ENCODE assay signal across 26 cellular contexts in the genomic region with DNA sequence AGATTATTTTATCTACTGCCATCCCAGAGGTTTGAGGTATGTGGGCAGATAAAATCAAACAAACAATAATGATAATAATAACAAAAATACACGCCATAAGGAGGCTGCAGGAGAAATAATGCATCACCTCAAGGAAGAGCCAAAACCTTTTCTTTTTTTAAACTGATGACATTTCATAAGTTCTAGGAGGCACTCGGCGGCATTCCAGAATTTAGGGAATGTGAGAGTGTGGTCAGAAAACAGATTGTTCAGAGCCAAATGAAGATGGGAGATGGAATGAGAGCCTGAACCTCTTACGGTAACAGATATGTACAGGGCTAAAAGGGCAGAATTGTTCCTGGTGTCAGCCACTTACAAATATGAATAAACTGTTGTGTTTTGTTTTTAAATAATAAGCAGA.
DNase-seq lines count a peak whose midpoint lies in the region; ATAC-seq, FAIRE-seq and TF ChIP-seq lines count a peak whose summit lies in the region.
"Had no signal": no experiment of that assay in that cellular context is flagged by ENCODE, and none has a peak within 500 bp of the region (broad histone marks: within the 10 kb centered on the region; RNA-seq: fewer than 3 reads in every experiment).

No MANE protein-coding gene starts in this region.

- DNase-seq in H4 (ENCODE audit: low spot score), result peak; percentile 48
- DNase-seq in astrocyte of the hippocampus (ENCODE audit: low read depth, low spot score), result peak; percentile 62
- DNase-seq in islet precursor cell, result peak; percentile 63
- DNase-seq in smooth muscle cell (lab: John Stamatoyannopoulos, UW; ENCODE audit: unreplicated experiment), result no peak
- no peak for DNase-seq in GM19239 (ENCODE audit: insufficient read length, low spot score)
- no peak for DNase-seq in NCI-H345 treated with DMSO at 0.1 percent for 48 hours (lab: John Stamatoyannopoulos, UW; ENCODE audit: unreplicated experiment)
- DNase-seq: activated CD4-positive, alpha-beta T cell treated with anti-CD3 and anti-CD28 coated beads, Interleukin-2, amount 50 U/mL, for 48 hours; activated CD4-positive, CD25-positive, alpha-beta regulatory T cell; activated CD8-positive, alpha-beta memory T cell treated with anti-CD3 and anti-CD28 coated beads, Interleukin-2, amount 50 U/mL, for 48 hours; Calu3; effector memory CD8-positive, alpha-beta T cell; kidney; MM.1S; NCI-H1417 treated with DMSO at 0.1 percent for 48 hours; NCI-H524; NK-92 treated with Interleukin-12 subunit alpha and Interleukin-12 subunit beta, amount 100 ng/mL, for 24 hours; psoas muscle; SHP77 treated with DMSO at 0.1 percent for 48 hours; upper lobe of right lung had no signal

- peak overlapping the region; percentile 23 for H3K27ac ChIP-seq in smooth muscle cell (ENCODE audit: low read depth)
- H3K27ac ChIP-seq: BLaER1 treated with 17β-estradiol and CSF1 and Interleukin-3, amounts not matched to agents 10 nM and 100 nM; body of pancreas; neutrophil; psoas muscle; upper lobe of right lung had no signal

- H3K4me2 ChIP-seq in smooth muscle cell, result peak overlapping the region; percentile 29
- H3K4me2 ChIP-seq: BLaER1 treated with 17β-estradiol and CSF1 and Interleukin-3, amounts not matched to agents 10 nM and 100 nM had no signal

- peaks cover 5% of the 10 kb centered on the region for H3F3A ChIP-seq in smooth muscle cell (ENCODE audit: low read depth)

- 36% methylated on average over 4 of the region's 4 CpGs for WGBS in smooth muscle cell (ENCODE audit: low lambda C conversion rate)

- no peaks in the 10 kb centered on the region for H4K20me1 ChIP-seq in smooth muscle cell (ENCODE audit: low read depth)
- H4K20me1 ChIP-seq: BLaER1 treated with 17β-estradiol and CSF1 and Interleukin-3, amounts not matched to agents 10 nM and 100 nM had no signal

- H3K9ac ChIP-seq in smooth muscle cell (ENCODE audit: low read depth), result no peak overlapping the region
- H3K9ac ChIP-seq: BLaER1 treated with 17β-estradiol and CSF1 and Interleukin-3, amounts not matched to agents 10 nM and 100 nM had no signal

- H3K79me2 ChIP-seq in smooth muscle cell (ENCODE audit: low read depth), result no peaks in the 10 kb centered on the region

- H3K9me3 ChIP-seq in smooth muscle cell (replicated peaks; ENCODE audit: low read depth), result no peaks in the 10 kb centered on the region
- H3K9me3 ChIP-seq: BLaER1 treated with 17β-estradiol and CSF1 and Interleukin-3, amounts not matched to agents 10 nM and 100 nM; body of pancreas; neutrophil; psoas muscle; upper lobe of right lung had no signal

- TF ChIP-seq CTCF in smooth muscle cell (IDR thresholded peaks at IDR 0.05; ENCODE audit: borderline replicate concordance, insufficient read depth, poor library complexity, severe bottlenecking), result no peak

- FAIRE-seq in GM19239 (lab: Jason Lieb, UNC), result no peak
- FAIRE-seq: GM12878, kidney had no signal

- no peak for ATAC-seq in GM21619 (IDR thresholded peaks at IDR 0.05; ENCODE audit: unreplicated experiment)
- ATAC-seq: body of pancreas; effector memory CD8-positive, alpha-beta T cell; esophagus mucosa; GM12878; psoas muscle; upper lobe of right lung had no signal

- no peaks in the 10 kb centered on the region for H3K4me1 ChIP-seq in smooth muscle cell (ENCODE audit: low read depth)
- H3K4me1 ChIP-seq: BLaER1 treated with 17β-estradiol and CSF1 and Interleukin-3, amounts not matched to agents 10 nM and 100 nM; body of pancreas; psoas muscle; upper lobe of right lung had no signal

- H2AFZ ChIP-seq in smooth muscle cell (ENCODE audit: low read depth), result no peak overlapping the region

- no peaks in the 10 kb centered on the region for H3K36me3 ChIP-seq in smooth muscle cell (ENCODE audit: low read depth)
- H3K36me3 ChIP-seq: BLaER1 treated with 17β-estradiol and CSF1 and Interleukin-3, amounts not matched to agents 10 nM and 100 nM; neutrophil; upper lobe of right lung had no signal

- H3K4me3 ChIP-seq in smooth muscle cell, result no peak overlapping the region
- H3K4me3 ChIP-seq: BLaER1 treated with 17β-estradiol and CSF1 and Interleukin-3, amounts not matched to agents 10 nM and 100 nM; body of pancreas; GM12878; lung; psoas muscle; upper lobe of right lung had no signal

- no peaks in the 10 kb centered on the region for H3K27me3 ChIP-seq in smooth muscle cell (ENCODE audit: low read depth)
- H3K27me3 ChIP-seq: BLaER1 treated with 17β-estradiol and CSF1 and Interleukin-3, amounts not matched to agents 10 nM and 100 nM; body of pancreas; neutrophil; upper lobe of right lung had no signal

Comparison
In these comparisons a context has a peak if more than half of its experiments do, and no peak if none do; other contexts are left out.
1. DNase-seq: peak in H4 (single experiment), astrocyte of the hippocampus (single experiment) and islet precursor cell (single experiment); none in smooth muscle cell (single experiment), GM19239 (single experiment) and NCI-H345 treated with DMSO at 0.1 percent for 48 hours (single experiment).